ENCODE assay signal across 19 cellular contexts in the genomic region with DNA sequence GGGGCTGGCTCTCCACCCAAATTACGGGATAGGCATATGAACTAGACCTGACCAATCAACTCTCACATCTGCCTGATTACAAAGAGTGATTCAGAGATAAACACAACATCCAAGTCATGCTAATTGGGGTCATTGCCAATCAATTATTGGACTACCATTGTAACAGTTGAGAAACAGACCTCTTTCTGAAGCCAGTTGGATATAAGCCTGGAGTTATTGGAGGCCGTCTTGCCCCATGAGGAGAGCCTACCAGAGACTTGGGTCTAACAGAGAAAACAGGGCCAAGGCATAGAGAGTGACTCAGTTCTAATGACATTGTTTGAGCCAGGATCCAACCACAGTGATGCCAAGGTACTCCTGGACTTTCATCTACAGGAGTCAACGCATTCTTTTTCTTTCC. TPM values are rescaled to one million over a fixed set of nuclear protein-coding genes. Genes with fewer than 3 reads are reported as not detected.
DNase-seq lines count a peak whose midpoint lies in the region; ATAC-seq and TF ChIP-seq lines count a peak whose summit lies in the region.
"Had no signal": no experiment of that assay in that cellular context is flagged by ENCODE, and none has a peak within 500 bp of the region (broad histone marks: within the 10 kb centered on the region; RNA-seq: fewer than 3 reads in every experiment).

No MANE protein-coding gene starts in this region.

- no peak for TF ChIP-seq POLR2A in erythroblast (IDR thresholded peaks at IDR 0.05; ENCODE audit: low read length)

- H3K27me3 Mint-ChIP-seq in activated T-cell treated with anti-CD3 and anti-CD28 coated beads, Interleukin-2, amount 50 U/mL, for 24 hours, result no peaks in the 10 kb centered on the region

- H3K4me3 ChIP-seq in AG10803 (ENCODE audit: low read length), result no peak overlapping the region
- no peak overlapping the region for H3K4me3 ChIP-seq in fibroblast of mammary gland (ENCODE audit: control insufficient read depth, low read depth, low read length)

- intact Hi-C loops in sciatic nerve (cut with DNase I), result no loop called here

- TF ChIP-seq CTCF in AG10803 (conservative IDR thresholded peaks at IDR 0.05; ENCODE audit: low read length) (no peak), fibroblast of mammary gland (conservative IDR thresholded peaks at IDR 0.05; ENCODE audit: control insufficient read depth, insufficient read depth, low read depth, low read length) (no peak)

- peaks cover 24% of the 10 kb centered on the region for H3K9me3 Mint-ChIP-seq in activated T-cell treated with anti-CD3 and anti-CD28 coated beads, Interleukin-2, amount 50 U/mL, for 24 hours

- no peak overlapping the region for H3K27ac Mint-ChIP-seq in activated T-cell treated with anti-CD3 and anti-CD28 coated beads, Interleukin-2, amount 50 U/mL, for 24 hours
- H3K27ac Mint-ChIP-seq: CD14-positive monocyte; CD8-positive, alpha-beta T cell; HFFc6 had no signal

- H3K4me3 Mint-ChIP-seq in activated T-cell treated with anti-CD3 and anti-CD28 coated beads, Interleukin-2, amount 50 U/mL, for 24 hours, result no peak overlapping the region
- H3K4me3 Mint-ChIP-seq: CD14-positive monocyte; CD8-positive, alpha-beta T cell; HFFc6 had no signal

- no peaks in the 10 kb centered on the region for H3K4me1 Mint-ChIP-seq in activated T-cell treated with anti-CD3 and anti-CD28 coated beads, Interleukin-2, amount 50 U/mL, for 24 hours (ENCODE audit: low read depth)
- H3K4me1 Mint-ChIP-seq: CD14-positive monocyte had no signal

- peaks cover 10% of the 10 kb centered on the region for H3K36me3 Mint-ChIP-seq in activated T-cell treated with anti-CD3 and anti-CD28 coated beads, Interleukin-2, amount 50 U/mL, for 24 hours (ENCODE audit: low read depth)
- H3K36me3 Mint-ChIP-seq: CD14-positive monocyte had no signal

- ATAC-seq in sciatic nerve (peak; percentile 74), GM21367 (IDR thresholded peaks at IDR 0.05; ENCODE audit: unreplicated experiment) (no peak)
- ATAC-seq: CD8-positive, alpha-beta T cell; HepG2 had no signal

- peak; percentile 39 for DNase-seq in AG10803 (ENCODE audit: low read depth)
- DNase-seq in NCI-H446 (lab: John Stamatoyannopoulos, UW), result peak; percentile 29 to 63
- DNase-seq in fibroblast of mammary gland (ENCODE audit: low read depth), result peak; percentile 38
- DNase-seq in sciatic nerve (ENCODE audit: low spot score), result no peak
- DNase-seq in activated T-cell treated with anti-CD3 and anti-CD28 coated beads, Interleukin-2, amount 50 U/mL, for 24 hours, result no peak
- DNase-seq in erythroblast (lab: John Stamatoyannopoulos, UW), result no peak
- no peak for DNase-seq in A172 (ENCODE audit: low spot score)
- DNase-seq: 8988T; ACHN; CD8-positive, alpha-beta T cell; COR-L47; DND-41; GDM1; GOT3; HCEC 1CT; HFFc6 had no signal

RNA-seq across cellular contexts. Expression of gene HIVEP2, which starts 39.4 kb away (rescaled TPM):
- 32.0 TPM for total RNA-seq in sciatic nerve
- total RNA-seq in A172 (2014; rRNA removed; shearing (Covaris generic)), result 3.4 and 5.6 TPM in 2 replicates

Comparison
In these comparisons a context has a peak if more than half of its experiments do, and no peak if none do; other contexts are left out.
1. DNase-seq: peak in AG10803 (single experiment), NCI-H446 (2 of 2) and fibroblast of mammary gland (single experiment); none in sciatic nerve (single experiment), activated T-cell treated with anti-CD3 and anti-CD28 coated beads, Interleukin-2, amount 50 U/mL, for 24 hours (single experiment), erythroblast (0 of 2) and A172 (single experiment).